In genomic region chr22:27331526-27332281, GRCh38 we compare ENCODE assay signal across 8 cellular contexts.
DNase-seq lines count a peak whose midpoint lies in the region; ATAC-seq and TF ChIP-seq lines count a peak whose summit lies in the region.

No MANE protein-coding gene starts in this region.

- H3K27ac ChIP-seq in Karpas-422 (ENCODE audit: low read length) (no peak overlapping the region), coronary artery (no peak overlapping the region), mesendoderm (ENCODE audit: low read depth, low read length) (no peak overlapping the region)

- no peak overlapping the region for H2BK15ac ChIP-seq in mesendoderm (replicated peaks; ENCODE audit: low read depth)

- H3K27me3 ChIP-seq in Karpas-422 (ENCODE audit: low read length) (no peaks in the 10 kb centered on the region; the same call in 1 of the 2 replicates), mesendoderm (ENCODE audit: insufficient read depth, low read length, poor library complexity) (no peaks in the 10 kb centered on the region)

- H3K18ac ChIP-seq in mesendoderm (ENCODE audit: low read length), result no peak overlapping the region

- H3K4me2 ChIP-seq in Karpas-422 (ENCODE audit: low read depth, low read length, poor library complexity, severe bottlenecking) (no peak overlapping the region), mesendoderm (ENCODE audit: low read length) (no peak overlapping the region)

- no peak overlapping the region for H2BK120ac ChIP-seq in mesendoderm (ENCODE audit: low read depth, low read length)

- no peak overlapping the region for H4K5ac ChIP-seq in mesendoderm (ENCODE audit: low read length)

- no peak for ATAC-seq in naive thymus-derived CD8-positive, alpha-beta T cell
- ATAC-seq in HG03135 (IDR thresholded peaks at IDR 0.05; ENCODE audit: unreplicated experiment), result no peak

- no peaks in the 10 kb centered on the region for H3K9me2 ChIP-seq in Karpas-422 (replicated peaks; ENCODE audit: insufficient read depth, low read length)

- H3K9me3 ChIP-seq in Karpas-422 (ENCODE audit: low read length), result peaks cover 7% of the 10 kb centered on the region; the same call in 1 of the 2 replicates

- H3K4ac ChIP-seq in mesendoderm (ENCODE audit: low read depth, low read length), result no peak overlapping the region

- no peak overlapping the region for H3K56ac ChIP-seq in mesendoderm (ENCODE audit: low read length)

- no peak overlapping the region for H3K4me3 ChIP-seq in AG09309 (ENCODE audit: control insufficient read depth, low read depth, low read length)
- H3K4me3 ChIP-seq in Karpas-422 (ENCODE audit: low read length), result no peak overlapping the region
- peak overlapping the region; percentile 42 for H3K4me3 ChIP-seq in coronary artery
- no peak overlapping the region for H3K4me3 ChIP-seq in mesendoderm (ENCODE audit: low read length)

- H3K36me3 ChIP-seq in Karpas-422 (ENCODE audit: insufficient read depth, low read length) (no peaks in the 10 kb centered on the region), mesendoderm (ENCODE audit: control insufficient read depth, insufficient read depth, low read length) (no peaks in the 10 kb centered on the region)

- no peak overlapping the region for H2AFZ ChIP-seq in Karpas-422 (ENCODE audit: low read length)

- DNase-seq in AG09309 (ENCODE audit: low read depth), result peak; percentile 21
- peak; percentile 68 for DNase-seq in Karpas-422
- peak; percentile 81 for DNase-seq in coronary artery (ENCODE audit: low spot score)
- peak; percentile 44 for DNase-seq in mesendoderm
- no peak for DNase-seq in naive thymus-derived CD8-positive, alpha-beta T cell
- no peak for DNase-seq in NCI-H1694 treated with DMSO at 0.1 percent for 48 hours (lab: John Stamatoyannopoulos, UW)
- DNase-seq in activated T-cell treated with anti-CD3 and anti-CD28 coated beads for 4 hours, result no peak

- no peaks in the 10 kb centered on the region for H3K36me3 Mint-ChIP-seq in naive thymus-derived CD8-positive, alpha-beta T cell

- peak; percentile 58 for TF ChIP-seq CTCF in AG09309 (IDR thresholded peaks at IDR 0.05; ENCODE audit: control insufficient read depth, insufficient read depth, low read depth, low read length, missing control alignments)
- peak; percentile 24 for TF ChIP-seq CTCF in coronary artery (IDR thresholded peaks at IDR 0.05)

- H3K79me2 ChIP-seq in Karpas-422 (ENCODE audit: low read length), result no peaks in the 10 kb centered on the region
- no peaks in the 10 kb centered on the region for H3K79me2 ChIP-seq in mesendoderm (ENCODE audit: control insufficient read depth, insufficient read depth, low read length)

- H3K4me1 ChIP-seq in Karpas-422 (ENCODE audit: low read length) (peaks cover 59% of the 10 kb centered on the region), mesendoderm (ENCODE audit: control insufficient read depth, low read depth, low read length) (no peaks in the 10 kb centered on the region)

- H2AK5ac ChIP-seq in mesendoderm (ENCODE audit: low read length), result no peak overlapping the region

- H2BK5ac ChIP-seq in mesendoderm (ENCODE audit: low read length), result no peak overlapping the region

- WGBS in mesendoderm (ENCODE audit: extremely low coverage, insufficient coverage, low lambda C conversion rate), result no CpG with 5 or more reads among the region's 16 CpGs

- H3K4me3 Mint-ChIP-seq in naive thymus-derived CD8-positive, alpha-beta T cell, result no peak overlapping the region

- H3K23ac ChIP-seq in mesendoderm (ENCODE audit: low read length), result no peak overlapping the region

- H3K9me3 Mint-ChIP-seq in naive thymus-derived CD8-positive, alpha-beta T cell, result peaks cover 0 to 2% (median 0%) of the 10 kb centered on the region in 9 donors

- POLR2A ChIA-PET in naive thymus-derived CD8-positive, alpha-beta T cell (lab: Charles Lee), result interaction anchor here (0.5 kb wide), 1 partner anchor 16 kb away, joined by 3 read pairs; no protein-coding TSS in a partner anchor

- peaks cover 0 to 7% (median 1%) of the 10 kb centered on the region in 4 donors for H3K4me1 Mint-ChIP-seq in naive thymus-derived CD8-positive, alpha-beta T cell

- H3K27me3 Mint-ChIP-seq in naive thymus-derived CD8-positive, alpha-beta T cell, result peaks cover 19 to 43% (median 39%) of the 10 kb centered on the region in 5 donors

- H3K79me1 ChIP-seq in mesendoderm (ENCODE audit: low read length), result no peaks in the 10 kb centered on the region

- H3K27ac Mint-ChIP-seq in naive thymus-derived CD8-positive, alpha-beta T cell, result no peak overlapping the region

- no peaks in the 10 kb centered on the region for H4K20me1 ChIP-seq in Karpas-422 (ENCODE audit: insufficient read depth, low read depth, low read length)

- H3K9ac ChIP-seq in Karpas-422 (ENCODE audit: low read length) (no peak overlapping the region), mesendoderm (ENCODE audit: low read length) (no peak overlapping the region)

- H4K8ac ChIP-seq in mesendoderm (ENCODE audit: low read depth, low read length), result no peak overlapping the region

Comparison
In these comparisons a context has a peak if more than half of its experiments do, and no peak if none do; other contexts are left out.
1. DNase-seq: peak in AG09309 (single experiment), Karpas-422 (single experiment), coronary artery (single experiment) and mesendoderm (single experiment); none in naive thymus-derived CD8-positive, alpha-beta T cell (0 of 10), NCI-H1694 treated with DMSO at 0.1 percent for 48 hours (single experiment) and activated T-cell treated with anti-CD3 and anti-CD28 coated beads for 4 hours (single experiment).